In the genomic region with DNA sequence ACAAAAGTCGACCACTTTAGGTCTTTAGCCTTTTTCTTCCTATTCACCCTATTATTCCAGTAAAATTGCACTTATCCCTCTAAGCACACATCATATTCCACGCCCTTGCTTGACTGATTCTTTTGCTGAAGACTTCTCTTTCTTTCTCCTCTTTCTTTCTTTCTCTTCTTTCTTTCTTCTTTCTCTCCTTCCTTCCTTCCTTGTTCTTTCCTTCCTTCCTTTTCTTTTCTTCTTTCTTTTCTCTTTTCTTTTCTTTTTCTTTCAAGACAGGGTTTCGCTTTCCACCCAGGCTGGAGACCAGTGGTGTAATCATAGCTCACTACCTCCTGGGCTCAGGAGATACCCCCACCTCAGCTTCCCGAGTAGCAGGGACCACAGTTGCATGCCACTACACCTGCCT, we compare ENCODE assay signal across 7 cellular contexts.
"Had no signal": no experiment of that assay in that cellular context is flagged by ENCODE, and none has a peak within 500 bp of the region (broad histone marks: within the 10 kb centered on the region; RNA-seq: fewer than 3 reads in every experiment).

No MANE protein-coding gene starts in this region.

- H3K4me3 Mint-ChIP-seq: IgD-negative memory B cell had no signal

- FAIRE-seq: HepG2, HTR-8/SVneo had no signal

- H3K27ac Mint-ChIP-seq: IgD-negative memory B cell had no signal

- ATAC-seq: HepG2 had no signal

- DNase-seq: IMR-90, KBM-7, KG1 had no signal

- H3K27ac ChIP-seq: HL-60 had no signal
